1 cellular context compared by ENCODE assay signal in genomic region chr10:121862042-121862441, GRCh38.
TF ChIP-seq lines count a peak whose summit lies in the region.

No MANE protein-coding gene starts in this region.

TF ChIP-seq in IMR-90, 13 proteins besides CTCF, POLR2A, EP300 and RAD21 (continued from another document):
- TF ChIP-seq, protein P1, sequence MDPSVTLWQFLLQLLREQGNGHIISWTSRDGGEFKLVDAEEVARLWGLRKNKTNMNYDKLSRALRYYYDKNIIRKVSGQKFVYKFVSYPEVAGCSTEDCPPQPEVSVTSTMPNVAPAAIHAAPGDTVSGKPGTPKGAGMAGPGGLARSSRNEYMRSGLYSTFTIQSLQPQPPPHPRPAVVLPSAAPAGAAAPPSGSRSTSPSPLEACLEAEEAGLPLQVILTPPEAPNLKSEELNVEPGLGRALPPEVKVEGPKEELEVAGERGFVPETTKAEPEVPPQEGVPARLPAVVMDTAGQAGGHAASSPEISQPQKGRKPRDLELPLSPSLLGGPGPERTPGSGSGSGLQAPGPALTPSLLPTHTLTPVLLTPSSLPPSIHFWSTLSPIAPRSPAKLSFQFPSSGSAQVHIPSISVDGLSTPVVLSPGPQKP (IDR thresholded peaks at IDR 0.05; ENCODE audit: borderline replicate concordance, low read depth, low read length), result no peak
